In genomic region chr15:95850837-95851236, GRCh38 we compare ENCODE assay signal across 28 cellular contexts.
DNase-seq lines count a peak whose midpoint lies in the region; ATAC-seq, FAIRE-seq and TF ChIP-seq lines count a peak whose summit lies in the region.
"Had no signal": no experiment of that assay in that cellular context is flagged by ENCODE, and none has a peak within 500 bp of the region (broad histone marks: within the 10 kb centered on the region; RNA-seq: fewer than 3 reads in every experiment).

No MANE protein-coding gene starts in this region.

- no peaks in the 10 kb centered on the region for H3K4me1 ChIP-seq in BE2C
- peaks cover 5% of the 10 kb centered on the region; the same call in 1 of the 2 replicates for H3K4me1 ChIP-seq in GM23338 (ENCODE audit: insufficient read depth)
- H3K4me1 ChIP-seq in GM12878 (ENCODE audit: control insufficient read depth, insufficient read depth, low read length): peaks cover 4% of the 10 kb centered on the region; the same call in 1 of the 2 replicates
- H3K4me1 ChIP-seq: vagina had no signal

- H3K27me3 Mint-ChIP-seq in GM23338 (ENCODE audit: insufficient read depth, low read depth, poor library complexity): peaks cover 6% of the 10 kb centered on the region

- H3F3A ChIP-seq in GM23338 (replicated peaks; ENCODE audit: low read depth): no peaks in the 10 kb centered on the region

- H3K27ac ChIP-seq in GM23338 (ENCODE audit: low read depth) (no peak overlapping the region), GM12878 (ENCODE audit: control insufficient read depth, insufficient read depth) (no peak overlapping the region)
- H3K27ac ChIP-seq: heart right ventricle, skin epidermis, vagina had no signal

- H4K20me1 ChIP-seq in GM23338 (replicated peaks; ENCODE audit: insufficient read depth) (no peaks in the 10 kb centered on the region), GM12878 (ENCODE audit: control insufficient read depth, insufficient read depth) (no peaks in the 10 kb centered on the region)

- no peak overlapping the region for H3K27ac Mint-ChIP-seq in GM23338
- H3K27ac Mint-ChIP-seq: activated CD4-positive, alpha-beta T cell treated with anti-CD3 and anti-CD28 coated beads for 36 hours; activated naive CD8-positive, alpha-beta T cell; CD4-positive, alpha-beta memory T cell; natural killer cell; stimulated activated naive CD8-positive, alpha-beta T cell treated with anti-CD3 and anti-CD28 coated beads, Interleukin-15, amount 100 ng/mL, for 72 hours had no signal

- H3K4me3 ChIP-seq in BE2C (ENCODE audit: low read depth, low read length) (no peak overlapping the region), GM23338 (no peak overlapping the region), GM12878 (no peak overlapping the region)
- H3K4me3 ChIP-seq: heart right ventricle, lung, skin epidermis, vagina had no signal

- in situ Hi-C loops in GM12878 (cut with MboI): no loop called here

- POLR2A ChIA-PET in GM12878 (lab: Charles Lee): no interaction called here

- DNase-seq in BE2C (no peak), GM23338 (ENCODE audit: low spot score) (no peak), NCI-H460 (ENCODE audit: extremely low read depth, low read depth) (peak; percentile 6), GM12878 (ENCODE audit: low read depth, low spot score) (no peak), kidney glomerular epithelial cell (lab: John Stamatoyannopoulos, UW) (no peak), Ammon's horn (ENCODE audit: low spot score) (no peak)
- DNase-seq: activated CD4-positive, alpha-beta T cell treated with anti-CD3 and anti-CD28 coated beads for 36 hours; activated T-cell treated with anti-CD3 and anti-CD28 coated beads for 4 hours; aorta; CD4-positive, alpha-beta memory T cell; effector memory CD4-positive, alpha-beta T cell; foreskin melanocyte; HCEC 1CT; heart right ventricle; natural killer cell; NCI-H2107; NCI-H446 treated with DMSO at 0.1 percent for 48 hours; stimulated activated CD8-positive, alpha-beta memory T cell treated with anti-CD3 and anti-CD28 coated beads, Interleukin-4, amount 100 ng/mL, for 48 hours; stimulated activated naive CD8-positive, alpha-beta T cell treated with anti-CD3 and anti-CD28 coated beads, Interleukin-15, amount 100 ng/mL, for 72 hours; T-helper 2 cell had no signal

- no peaks in the 10 kb centered on the region for H3K9me2 ChIP-seq in GM23338 (ENCODE audit: insufficient read depth)

- no peak overlapping the region for H3K4me3 Mint-ChIP-seq in GM23338
- H3K4me3 Mint-ChIP-seq: activated CD4-positive, alpha-beta T cell treated with anti-CD3 and anti-CD28 coated beads for 36 hours; activated naive CD8-positive, alpha-beta T cell; CD4-positive, alpha-beta memory T cell; natural killer cell; stimulated activated naive CD8-positive, alpha-beta T cell treated with anti-CD3 and anti-CD28 coated beads, Interleukin-15, amount 100 ng/mL, for 72 hours had no signal

- TF ChIP-seq POLR2A in GM12878 (IDR thresholded peaks at IDR 0.05; ENCODE audit: low read depth, low read length): no peak

- no peak overlapping the region for H3K9ac ChIP-seq in GM12878 (ENCODE audit: control insufficient read depth, insufficient read depth, low read length)

- no TSS peak for BruUV-seq in GM12878 (replicated peaks; lab: Mats Ljungman, UMichigan)

- no peaks in the 10 kb centered on the region for H3K27me3 ChIP-seq in BE2C
- no peaks in the 10 kb centered on the region for H3K27me3 ChIP-seq in GM23338 (ENCODE audit: insufficient read depth)
- no peaks in the 10 kb centered on the region for H3K27me3 ChIP-seq in GM12878 (replicated peaks in 1 of 2; ENCODE audit: control insufficient read depth in 2 of 2, insufficient read depth in 2 of 2, low read length in 1 of 2)
- H3K27me3 ChIP-seq: heart right ventricle, vagina had no signal

- CTCF ChIA-PET in GM12878 (lab: Yijun Ruan, JAX): interaction anchor here (0.8 to 1.9 kb wide), 3 partner anchors 22 to 592 kb away, joined by 3 to 5 read pairs (median 3); no protein-coding TSS in a partner anchor

- RAD21 ChIA-PET in GM12878 (lab: Charles Lee; ENCODE audit: unreplicated experiment): interaction anchor here (1.2 to 2.1 kb wide), 4 partner anchors 9 to 591 kb away, joined by 3 to 9 read pairs (median 3); no protein-coding TSS in a partner anchor

- H2AFZ ChIP-seq in GM23338: no peak overlapping the region
- H2AFZ ChIP-seq in GM12878 (ENCODE audit: control insufficient read depth, low read depth, low read length): no peak overlapping the region

- intact Hi-C loops in GM12878 (cut with micrococcal nuclease; ENCODE audit: unreplicated experiment): no loop called here

- peak; percentile 41 for TF ChIP-seq RAD21 in GM12878 (IDR thresholded peaks at IDR 0.05; ENCODE audit: insufficient read depth, low read depth, low read length)

- H3K79me2 ChIP-seq in GM23338 (replicated peaks; ENCODE audit: insufficient read depth) (no peaks in the 10 kb centered on the region), GM12878 (ENCODE audit: control insufficient read depth, insufficient read depth, low read length) (no peaks in the 10 kb centered on the region)

- peaks cover 5% of the 10 kb centered on the region; the same call in 2 of the 3 replicates for H3K4me1 Mint-ChIP-seq in GM23338
- H3K4me1 Mint-ChIP-seq: activated CD4-positive, alpha-beta T cell treated with anti-CD3 and anti-CD28 coated beads for 36 hours; CD4-positive, alpha-beta memory T cell; natural killer cell had no signal

- H3K36me3 Mint-ChIP-seq in GM23338 (ENCODE audit: low read depth): no peaks in the 10 kb centered on the region
- H3K36me3 Mint-ChIP-seq: activated naive CD8-positive, alpha-beta T cell; CD4-positive, alpha-beta memory T cell; natural killer cell had no signal

- TF ChIP-seq CTCF in BE2C (IDR thresholded peaks at IDR 0.05; ENCODE audit: low read depth, low read length): peak; percentile 19; the same call in 1 of the 2 replicates
- peak; percentile 21 to 31; a peak in 2 of 4 replicates for TF ChIP-seq CTCF in GM23338 (conservative IDR thresholded peaks at IDR 0.05; ENCODE audit: low read depth in 2 of 2)
- TF ChIP-seq CTCF in GM12878 (IDR thresholded peaks at IDR 0.05 in 2 of 3, conservative IDR thresholded peaks at IDR 0.05 in 1 of 3; ENCODE audit: control insufficient read depth in 2 of 3, extremely low read depth in 1 of 3, insufficient read depth in 1 of 3, low read depth in 3 of 3, low read length in 3 of 3): peak in 2 of 3 experiments; percentile 9 to 31; a peak in 3 of 6 replicates

- no peak for TF ChIP-seq EP300 in GM12878 (IDR thresholded peaks at IDR 0.05; ENCODE audit: borderline replicate concordance in 1 of 2, control insufficient read depth in 1 of 2, low read depth in 2 of 2, low read length in 2 of 2)

- no peak for FAIRE-seq in GM12878 (lab: Jason Lieb, UNC)
- FAIRE-seq: colon had no signal

- SMC1A ChIA-PET in GM12878 (lab: Charles Lee; ENCODE audit: uncharacterized antibody, unreplicated experiment): interaction anchor here (0.6 to 3.1 kb wide), 10 partner anchors 10 to 681 kb away, joined by 3 to 17 read pairs (median 4); no protein-coding TSS in a partner anchor

- 95% methylated on average over 2 of the region's 2 CpGs for WGBS in GM12878 (ENCODE audit: insufficient coverage, insufficient replicate concordance, low lambda C conversion rate, missing lambda C conversion rate)

- H3K9me3 Mint-ChIP-seq in GM23338: no peaks in the 10 kb centered on the region
- H3K9me3 Mint-ChIP-seq: natural killer cell; stimulated activated naive CD8-positive, alpha-beta T cell treated with anti-CD3 and anti-CD28 coated beads, Interleukin-15, amount 100 ng/mL, for 72 hours had no signal

- H3K4me2 ChIP-seq in GM23338: no peak overlapping the region
- no peak overlapping the region for H3K4me2 ChIP-seq in GM12878 (ENCODE audit: control insufficient read depth, insufficient read depth)

- H3K36me3 ChIP-seq in BE2C (no peaks in the 10 kb centered on the region), GM23338 (ENCODE audit: insufficient read depth) (no peaks in the 10 kb centered on the region), GM12878 (ENCODE audit: control insufficient read depth in 2 of 2, insufficient read depth in 2 of 2, low read length in 1 of 2) (no peaks in the 10 kb centered on the region)
- H3K36me3 ChIP-seq: heart right ventricle, vagina had no signal

- H3K9me3 ChIP-seq in BE2C (no peaks in the 10 kb centered on the region), GM12878 (replicated peaks; ENCODE audit: control insufficient read depth, insufficient read depth, low read length) (no peaks in the 10 kb centered on the region)
- H3K9me3 ChIP-seq: vagina had no signal

- ATAC-seq in GM23338 (no peak), GM12878 (no peak), HG03095 (IDR thresholded peaks at IDR 0.05; ENCODE audit: unreplicated experiment) (no peak), HG03521 (IDR thresholded peaks at IDR 0.05; ENCODE audit: unreplicated experiment) (no peak)
- ATAC-seq: activated CD4-positive, alpha-beta T cell treated with anti-CD3 and anti-CD28 coated beads for 36 hours; esophagus mucosa; heart right ventricle; natural killer cell; stimulated activated naive CD8-positive, alpha-beta T cell treated with anti-CD3 and anti-CD28 coated beads, Interleukin-15, amount 100 ng/mL, for 72 hours had no signal

TF ChIP-seq in GM23338, 12 proteins besides CTCF, POLR2A, EP300 and RAD21:
- TF ChIP-seq EZH2phosphoT487 (IDR thresholded peaks at IDR 0.05; ENCODE audit: unreplicated experiment) (no peak), ZNF114 (CRISPR knock-in tag; IDR thresholded peaks at IDR 0.05) (no peak)

TF ChIP-seq in GM12878, 131 proteins besides CTCF, POLR2A, EP300 and RAD21:
- TF ChIP-seq YY1 (IDR thresholded peaks at IDR 0.05; ENCODE audit: low read depth, low read length): 0 out of 2 replicates have a peak, but pooled peaks have one; percentile 17
- TF ChIP-seq NR2F1 (conservative IDR thresholded peaks at IDR 0.05): no peak
